1 cellular context compared by ENCODE assay signal in the genomic region with DNA sequence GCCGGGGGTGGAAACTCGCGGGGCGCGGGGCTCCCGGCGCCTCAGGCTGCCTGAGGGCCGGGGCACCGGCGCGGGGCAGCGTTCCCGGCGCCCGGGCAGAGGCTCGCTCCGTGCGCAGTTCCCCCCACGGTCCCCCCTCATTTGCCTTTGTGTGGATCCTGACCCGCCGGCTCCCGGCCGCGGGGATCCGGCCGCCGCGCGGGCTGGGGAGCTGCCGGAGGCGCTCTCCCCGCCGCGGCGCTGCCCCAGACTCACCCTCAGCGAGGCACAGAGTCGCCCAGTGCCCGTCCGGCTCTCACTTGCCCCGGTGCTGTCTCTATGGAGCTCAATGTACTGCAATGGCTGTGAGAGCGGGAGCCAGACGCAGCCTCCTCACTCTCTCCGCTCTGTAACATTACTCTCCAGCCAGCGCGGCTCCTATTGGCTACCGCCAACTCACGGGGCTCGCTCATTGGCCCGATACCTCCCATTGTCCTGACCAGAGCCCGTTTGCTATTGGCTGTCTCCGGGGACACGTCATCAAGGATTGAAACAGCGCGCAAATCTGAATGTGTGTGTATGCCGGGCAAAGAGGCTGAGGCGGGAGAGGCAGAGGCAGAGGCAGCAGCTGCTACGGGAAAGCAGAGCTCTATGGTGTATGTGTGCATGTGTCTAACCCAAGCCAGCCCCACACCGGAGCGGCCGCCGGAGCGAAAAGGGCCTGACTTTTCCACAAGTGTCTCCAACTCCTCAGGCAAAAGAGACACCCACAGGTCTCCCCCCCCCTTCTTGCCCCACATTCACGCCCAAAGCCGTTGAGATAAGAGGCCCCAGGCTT.
TF ChIP-seq lines count a peak whose summit lies in the region.

A gene (minus strand): TSS at position 396 of the 817 bp plus-strand sequence. CDS start 2,256 bp downstream, outside the sequence.

TF ChIP-seq in GM12878, 131 proteins besides CTCF, POLR2A, EP300 and RAD21 (continued from another document):
- TF ChIP-seq SRF (IDR thresholded peaks at IDR 0.05; ENCODE audit: low read depth in 2 of 2, low read length in 2 of 2), result no peak
- TF ChIP-seq, protein P1, sequence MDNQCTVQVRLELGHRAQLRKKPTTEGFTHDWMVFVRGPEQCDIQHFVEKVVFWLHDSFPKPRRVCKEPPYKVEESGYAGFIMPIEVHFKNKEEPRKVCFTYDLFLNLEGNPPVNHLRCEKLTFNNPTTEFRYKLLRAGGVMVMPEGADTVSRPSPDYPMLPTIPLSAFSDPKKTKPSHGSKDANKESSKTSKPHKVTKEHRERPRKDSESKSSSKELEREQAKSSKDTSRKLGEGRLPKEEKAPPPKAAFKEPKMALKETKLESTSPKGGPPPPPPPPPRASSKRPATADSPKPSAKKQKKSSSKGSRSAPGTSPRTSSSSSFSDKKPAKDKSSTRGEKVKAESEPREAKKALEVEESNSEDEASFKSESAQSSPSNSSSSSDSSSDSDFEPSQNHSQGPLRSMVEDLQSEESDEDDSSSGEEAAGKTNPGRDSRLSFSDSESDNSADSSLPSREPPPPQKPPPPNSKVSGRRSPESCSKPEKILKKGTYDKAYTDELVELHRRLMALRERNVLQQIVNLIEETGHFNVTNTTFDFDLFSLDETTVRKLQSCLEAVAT (IDR thresholded peaks at IDR 0.05), result no peak
- peak; percentile 88; the same call in 1 of the 2 replicates for TF ChIP-seq RB1 (IDR thresholded peaks at IDR 0.05; ENCODE audit: borderline replicate concordance)
- TF ChIP-seq TARDBP (IDR thresholded peaks at IDR 0.05; ENCODE audit: borderline replicate concordance), result no peak
- TF ChIP-seq, protein P2, sequence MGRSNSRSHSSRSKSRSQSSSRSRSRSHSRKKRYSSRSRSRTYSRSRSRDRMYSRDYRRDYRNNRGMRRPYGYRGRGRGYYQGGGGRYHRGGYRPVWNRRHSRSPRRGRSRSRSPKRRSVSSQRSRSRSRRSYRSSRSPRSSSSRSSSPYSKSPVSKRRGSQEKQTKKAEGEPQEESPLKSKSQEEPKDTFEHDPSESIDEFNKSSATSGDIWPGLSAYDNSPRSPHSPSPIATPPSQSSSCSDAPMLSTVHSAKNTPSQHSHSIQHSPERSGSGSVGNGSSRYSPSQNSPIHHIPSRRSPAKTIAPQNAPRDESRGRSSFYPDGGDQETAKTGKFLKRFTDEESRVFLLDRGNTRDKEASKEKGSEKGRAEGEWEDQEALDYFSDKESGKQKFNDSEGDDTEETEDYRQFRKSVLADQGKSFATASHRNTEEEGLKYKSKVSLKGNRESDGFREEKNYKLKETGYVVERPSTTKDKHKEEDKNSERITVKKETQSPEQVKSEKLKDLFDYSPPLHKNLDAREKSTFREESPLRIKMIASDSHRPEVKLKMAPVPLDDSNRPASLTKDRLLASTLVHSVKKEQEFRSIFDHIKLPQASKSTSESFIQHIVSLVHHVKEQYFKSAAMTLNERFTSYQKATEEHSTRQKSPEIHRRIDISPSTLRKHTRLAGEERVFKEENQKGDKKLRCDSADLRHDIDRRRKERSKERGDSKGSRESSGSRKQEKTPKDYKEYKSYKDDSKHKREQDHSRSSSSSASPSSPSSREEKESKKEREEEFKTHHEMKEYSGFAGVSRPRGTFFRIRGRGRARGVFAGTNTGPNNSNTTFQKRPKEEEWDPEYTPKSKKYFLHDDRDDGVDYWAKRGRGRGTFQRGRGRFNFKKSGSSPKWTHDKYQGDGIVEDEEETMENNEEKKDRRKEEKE (IDR thresholded peaks at IDR 0.05), result no peak
- TF ChIP-seq, protein P3, sequence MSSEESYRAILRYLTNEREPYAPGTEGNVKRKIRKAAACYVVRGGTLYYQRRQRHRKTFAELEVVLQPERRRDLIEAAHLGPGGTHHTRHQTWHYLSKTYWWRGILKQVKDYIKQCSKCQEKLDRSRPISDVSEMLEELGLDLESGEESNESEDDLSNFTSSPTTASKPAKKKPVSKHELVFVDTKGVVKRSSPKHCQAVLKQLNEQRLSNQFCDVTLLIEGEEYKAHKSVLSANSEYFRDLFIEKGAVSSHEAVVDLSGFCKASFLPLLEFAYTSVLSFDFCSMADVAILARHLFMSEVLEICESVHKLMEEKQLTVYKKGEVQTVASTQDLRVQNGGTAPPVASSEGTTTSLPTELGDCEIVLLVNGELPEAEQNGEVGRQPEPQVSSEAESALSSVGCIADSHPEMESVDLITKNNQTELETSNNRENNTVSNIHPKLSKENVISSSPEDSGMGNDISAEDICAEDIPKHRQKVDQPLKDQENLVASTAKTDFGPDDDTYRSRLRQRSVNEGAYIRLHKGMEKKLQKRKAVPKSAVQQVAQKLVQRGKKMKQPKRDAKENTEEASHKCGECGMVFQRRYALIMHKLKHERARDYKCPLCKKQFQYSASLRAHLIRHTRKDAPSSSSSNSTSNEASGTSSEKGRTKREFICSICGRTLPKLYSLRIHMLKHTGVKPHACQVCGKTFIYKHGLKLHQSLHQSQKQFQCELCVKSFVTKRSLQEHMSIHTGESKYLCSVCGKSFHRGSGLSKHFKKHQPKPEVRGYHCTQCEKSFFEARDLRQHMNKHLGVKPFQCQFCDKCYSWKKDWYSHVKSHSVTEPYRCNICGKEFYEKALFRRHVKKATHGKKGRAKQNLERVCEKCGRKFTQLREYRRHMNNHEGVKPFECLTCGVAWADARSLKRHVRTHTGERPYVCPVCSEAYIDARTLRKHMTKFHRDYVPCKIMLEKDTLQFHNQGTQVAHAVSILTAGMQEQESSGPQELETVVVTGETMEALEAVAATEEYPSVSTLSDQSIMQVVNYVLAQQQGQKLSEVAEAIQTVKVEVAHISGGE (CRISPR knock-in tag; IDR thresholded peaks at IDR 0.05), result no peak
- no peak for TF ChIP-seq SUZ12 (IDR thresholded peaks at IDR 0.05; ENCODE audit: unreplicated experiment)
- TF ChIP-seq, protein P4, sequence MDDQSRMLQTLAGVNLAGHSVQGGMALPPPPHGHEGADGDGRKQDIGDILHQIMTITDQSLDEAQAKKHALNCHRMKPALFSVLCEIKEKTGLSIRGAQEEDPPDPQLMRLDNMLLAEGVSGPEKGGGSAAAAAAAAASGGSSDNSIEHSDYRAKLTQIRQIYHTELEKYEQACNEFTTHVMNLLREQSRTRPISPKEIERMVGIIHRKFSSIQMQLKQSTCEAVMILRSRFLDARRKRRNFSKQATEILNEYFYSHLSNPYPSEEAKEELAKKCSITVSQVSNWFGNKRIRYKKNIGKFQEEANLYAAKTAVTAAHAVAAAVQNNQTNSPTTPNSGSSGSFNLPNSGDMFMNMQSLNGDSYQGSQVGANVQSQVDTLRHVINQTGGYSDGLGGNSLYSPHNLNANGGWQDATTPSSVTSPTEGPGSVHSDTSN (IDR thresholded peaks at IDR 0.05; ENCODE audit: insufficient replicate concordance, low read depth, low read length), result no peak
- TF ChIP-seq ZNF217 (IDR thresholded peaks at IDR 0.05), result no peak
